8 cellular contexts compared by ENCODE assay signal in genomic region chr15:90530250-90531051, GRCh38. TPM values are rescaled to one million over a fixed set of nuclear protein-coding genes. Genes with fewer than 3 reads are reported as not detected.
DNase-seq lines count a peak whose midpoint lies in the region; ATAC-seq and TF ChIP-seq lines count a peak whose summit lies in the region.

No MANE protein-coding gene starts in this region.

- DNase-seq in AG20443 (ENCODE audit: low spot score): peak; percentile 76
- DNase-seq in SJSA1 (ENCODE audit: low read depth in 1 of 2, low spot score in 2 of 2): peak; percentile 55 to 63
- peak; percentile 65 for DNase-seq in adipocyte (ENCODE audit: low read depth)
- DNase-seq in left ventricle myocardium inferior: peak; percentile 46
- DNase-seq in posterior vena cava (ENCODE audit: low spot score): peak; percentile 84
- DNase-seq in DMS153 treated with DMSO at 0.1 percent for 48 hours (lab: John Stamatoyannopoulos, UW; ENCODE audit: unreplicated experiment): no peak

- H3K4me3 ChIP-seq in SJSA1: peak overlapping the region; percentile 98
- H3K4me3 ChIP-seq in adipocyte (ENCODE audit: low read length): peak overlapping the region; percentile 84
- peak overlapping the region; percentile 94 for H3K4me3 ChIP-seq in left ventricle myocardium inferior

- H3K27ac ChIP-seq in SJSA1 (peak overlapping the region; percentile 67), left ventricle myocardium inferior (replicated peaks) (peak overlapping the region; percentile 97)

- intact Hi-C loops in left ventricle myocardium inferior (cut with micrococcal nuclease) (loop anchor here (5.0 kb wide), 1 partner anchor 72 kb away; no protein-coding TSS in a partner anchor), posterior vena cava (cut with DNase I) (loop anchor here in 1 of 2 donors (10.0 kb wide), 1 partner anchor 64 kb away; no protein-coding TSS in a partner anchor)

- H3K9me3 ChIP-seq in SJSA1 (replicated peaks) (no peaks in the 10 kb centered on the region), adipocyte (ENCODE audit: control insufficient read depth, low read length) (no peaks in the 10 kb centered on the region), left ventricle myocardium inferior (replicated peaks) (no peaks in the 10 kb centered on the region)

- no peak for TF ChIP-seq CTCF in left ventricle myocardium inferior (IDR thresholded peaks at IDR 0.05; ENCODE audit: borderline replicate concordance)

- peak overlapping the region; percentile 87 for H3K9ac ChIP-seq in adipocyte (ENCODE audit: low read length)

- H3K27me3 ChIP-seq in SJSA1 (replicated peaks) (no peaks in the 10 kb centered on the region), adipocyte (replicated peaks; ENCODE audit: control insufficient read depth, insufficient read depth, low read length) (no peaks in the 10 kb centered on the region), left ventricle myocardium inferior (ENCODE audit: low read depth) (no peaks in the 10 kb centered on the region)

- H3K36me3 ChIP-seq in SJSA1 (peaks cover 3% of the 10 kb centered on the region), adipocyte (ENCODE audit: control insufficient read depth, insufficient read depth, low read length, severe bottlenecking) (no peaks in the 10 kb centered on the region), left ventricle myocardium inferior (no peaks in the 10 kb centered on the region)

- H3K4me1 ChIP-seq in SJSA1 (replicated peaks) (peaks cover 5% of the 10 kb centered on the region), adipocyte (ENCODE audit: control insufficient read depth, insufficient read depth, low read length) (peaks cover 18% of the 10 kb centered on the region), left ventricle myocardium inferior (peaks cover 59% of the 10 kb centered on the region)

- ATAC-seq in GM19043 (IDR thresholded peaks at IDR 0.05; ENCODE audit: low read depth, unreplicated experiment) (peak; percentile 24), HG03280 (IDR thresholded peaks at IDR 0.05; ENCODE audit: unreplicated experiment) (peak; percentile 46)

RNA-seq across cellular contexts. Expression of gene CRTC3, which starts 0.7 kb away (rescaled TPM):
- 16.5 and 17.8 TPM in 2 replicates for total RNA-seq in SJSA1 (2014; rRNA removed; shearing (Covaris generic))
- total RNA-seq in left ventricle myocardium inferior (24.1 TPM), posterior vena cava (10 to 100 TPM; 48.0 to 55.5 TPM)
